ENCODE assay signal across 1 cellular context in the genomic region with DNA sequence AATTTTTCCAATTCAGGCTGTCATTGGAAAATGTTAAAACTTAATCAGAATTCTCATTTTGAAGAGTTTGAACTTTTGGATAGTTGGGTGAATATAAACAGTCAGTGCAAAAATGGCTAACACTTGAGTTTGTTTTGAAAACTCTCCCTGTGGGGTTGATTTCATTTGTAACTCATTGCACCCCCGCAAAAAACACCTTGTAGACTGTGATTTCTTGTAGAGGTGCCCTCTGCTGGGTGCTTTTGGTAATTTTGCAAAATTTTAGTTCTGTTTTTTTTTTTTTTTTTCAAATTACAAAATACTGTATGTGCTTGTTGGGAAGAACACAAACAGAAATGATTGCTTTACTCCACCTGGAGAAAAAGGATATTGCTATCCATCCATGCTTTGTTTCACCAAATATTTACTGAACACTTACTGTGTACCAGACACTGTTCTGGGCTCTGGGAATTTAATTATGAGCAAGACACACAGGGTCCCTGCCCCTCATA.
TF ChIP-seq lines count a peak whose summit lies in the region.

No MANE protein-coding gene starts in this region.

TF ChIP-seq in H1, 55 proteins besides CTCF, POLR2A, EP300 and RAD21 (continued from another document):
- TF ChIP-seq CTBP2 (IDR thresholded peaks at IDR 0.05; ENCODE audit: borderline replicate concordance, insufficient read depth, insufficient read length, low read length) (no peak), SP2 (IDR thresholded peaks at IDR 0.05; ENCODE audit: low read length) (no peak), EZH2 (IDR thresholded peaks at IDR 0.05; ENCODE audit: low read depth, low read length, severe bottlenecking) (no peak), CHD2 (IDR thresholded peaks at IDR 0.05; ENCODE audit: low read length) (no peak), EGR1 (IDR thresholded peaks at IDR 0.05; ENCODE audit: borderline replicate concordance, low read depth, low read length) (no peak), TAF1 (IDR thresholded peaks at IDR 0.05; ENCODE audit: low read depth, low read length) (no peak), HDAC2 (IDR thresholded peaks at IDR 0.05; ENCODE audit: borderline replicate concordance in 1 of 2, low read depth in 2 of 2, low read length in 2 of 2) (no peak)
- TF ChIP-seq, protein P1, sequence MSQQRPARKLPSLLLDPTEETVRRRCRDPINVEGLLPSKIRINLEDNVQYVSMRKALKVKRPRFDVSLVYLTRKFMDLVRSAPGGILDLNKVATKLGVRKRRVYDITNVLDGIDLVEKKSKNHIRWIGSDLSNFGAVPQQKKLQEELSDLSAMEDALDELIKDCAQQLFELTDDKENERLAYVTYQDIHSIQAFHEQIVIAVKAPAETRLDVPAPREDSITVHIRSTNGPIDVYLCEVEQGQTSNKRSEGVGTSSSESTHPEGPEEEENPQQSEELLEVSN (IDR thresholded peaks at IDR 0.05): no peak
